ENCODE assay signal across 9 cellular contexts in genomic region chr3:179046497-179047353, GRCh38. TPM values are rescaled to one million over a fixed set of nuclear protein-coding genes. Genes with fewer than 3 reads are reported as not detected.
DNase-seq lines count a peak whose midpoint lies in the region; ATAC-seq, FAIRE-seq and TF ChIP-seq lines count a peak whose summit lies in the region.
"Had no signal": no experiment of that assay in that cellular context is flagged by ENCODE, and none has a peak within 500 bp of the region (broad histone marks: within the 10 kb centered on the region; RNA-seq: fewer than 3 reads in every experiment).

No MANE protein-coding gene starts in this region.

- no peaks in the 10 kb centered on the region for H3K36me3 ChIP-seq in endodermal cell (ENCODE audit: control insufficient read depth, insufficient read depth, low read length)

- peaks cover 4% of the 10 kb centered on the region for H3K9me3 ChIP-seq in endodermal cell (ENCODE audit: control insufficient read depth, low read length)

- no peak for FAIRE-seq in HTR-8/SVneo (lab: Jason Lieb, UNC)

- peaks cover 13% of the 10 kb centered on the region for H3K4me1 Mint-ChIP-seq in endodermal cell

- 92 to 93% methylated on average over 5 to 8 of the region's 8 CpGs for WGBS in endodermal cell (ENCODE audit: insufficient coverage in 1 of 2, insufficient read length in 1 of 2), 2 experiments

- no peaks in the 10 kb centered on the region for H3K4me1 ChIP-seq in endodermal cell (ENCODE audit: control insufficient read depth, insufficient read depth, low read length)

- peak overlapping the region; percentile 20; the same call in 1 of the 2 replicates for H3K4me3 ChIP-seq in GM12864 (ENCODE audit: low read depth, low read length)
- no peak overlapping the region for H3K4me3 ChIP-seq in endodermal cell (ENCODE audit: low read length)

- no peak overlapping the region for H3K9ac ChIP-seq in endodermal cell (ENCODE audit: extremely low read depth, low read length, poor library complexity, severe bottlenecking)

- no peak overlapping the region for H3K27ac ChIP-seq in endodermal cell (ENCODE audit: low read depth, low read length)
- H3K27ac ChIP-seq: VCaP had no signal

- ATAC-seq in GM19468 (IDR thresholded peaks at IDR 0.05; ENCODE audit: extremely low read depth, unreplicated experiment) (peak; percentile 78), HG03342 (IDR thresholded peaks at IDR 0.05; ENCODE audit: unreplicated experiment) (peak; percentile 86)

- no peaks in the 10 kb centered on the region for H3K27me3 ChIP-seq in endodermal cell (ENCODE audit: control insufficient read depth, insufficient read depth, low read length, poor library complexity, severe bottlenecking)

- H3K9me3 Mint-ChIP-seq in endodermal cell = peaks cover 16% of the 10 kb centered on the region

- TF ChIP-seq CTCF in GM12864 (IDR thresholded peaks at IDR 0.05; ENCODE audit: low read depth, low read length, missing control alignments) (peak; percentile 35), endodermal cell (conservative IDR thresholded peaks at IDR 0.05) (peak; percentile 19)

- no peak for DNase-seq in GM12864 (ENCODE audit: low read depth)
- no peak for DNase-seq in endodermal cell
- DNase-seq in germinal center (ENCODE audit: low spot score) = no peak
- no peak for DNase-seq in NCI-H2171 (lab: John Stamatoyannopoulos, UW)
- no peak for DNase-seq in HTR-8/SVneo (ENCODE audit: insufficient read length, low spot score)
- DNase-seq in AML-193 (lab: John Stamatoyannopoulos, UW) = no peak

- H3K27me3 Mint-ChIP-seq in endodermal cell (ENCODE audit: insufficient read depth) = no peaks in the 10 kb centered on the region

- H3K36me3 Mint-ChIP-seq in endodermal cell (ENCODE audit: low read depth) = peaks cover 8% of the 10 kb centered on the region

- H3K27ac Mint-ChIP-seq in endodermal cell = peak overlapping the region; percentile 36

- no peak overlapping the region for H3K4me3 Mint-ChIP-seq in endodermal cell

RNA-seq across cellular contexts. Expression of gene ZMAT3, which starts 24.9 kb away (rescaled TPM):
- total RNA-seq in endodermal cell = 1 to 10 TPM; 5.8 to 6.7 TPM
- 18.1 TPM for polyA plus RNA-seq in endodermal cell (2013, experiment 1 of 2)
- polyA plus RNA-seq in endodermal cell (2013, experiment 2 of 2) = 17.1 TPM
